In genomic region chr5:180642181-180643140, GRCh38 we compare ENCODE assay signal across 18 cellular contexts. TPM values are rescaled to one million over a fixed set of nuclear protein-coding genes. Genes with fewer than 3 reads are reported as not detected.
DNase-seq lines count a peak whose midpoint lies in the region; ATAC-seq and TF ChIP-seq lines count a peak whose summit lies in the region.
"Had no signal": no experiment of that assay in that cellular context is flagged by ENCODE, and none has a peak within 500 bp of the region (broad histone marks: within the 10 kb centered on the region; RNA-seq: fewer than 3 reads in every experiment).

No MANE protein-coding gene starts in this region.

- no peak overlapping the region for H3K4me3 ChIP-seq in trophoblast cell (ENCODE audit: low read depth, low read length)
- H3K4me3 ChIP-seq in foreskin fibroblast (ENCODE audit: low read depth in 1 of 2, low read length in 2 of 2): no peak overlapping the region
- H3K4me3 ChIP-seq: BLaER1 had no signal

- H3K79me1 ChIP-seq in trophoblast cell (ENCODE audit: low read length): no peaks in the 10 kb centered on the region

- H3K27me3 ChIP-seq in trophoblast cell (ENCODE audit: insufficient read depth, low read length): no peaks in the 10 kb centered on the region

- no peak overlapping the region for H3K4me2 ChIP-seq in trophoblast cell (ENCODE audit: low read length)
- H3K4me2 ChIP-seq: BLaER1, KMS-11 had no signal

- no peak overlapping the region for H3K23ac ChIP-seq in trophoblast cell (ENCODE audit: low read length)

- H3K4me1 ChIP-seq in trophoblast cell (ENCODE audit: control insufficient read depth in 1 of 2, insufficient read depth in 2 of 2, low read length in 2 of 2): peaks cover 0 to 3% of the 10 kb centered on the region in 2 experiments

- DNase-seq in activated CD8-positive, alpha-beta memory T cell treated with anti-CD3 and anti-CD28 coated beads, Interleukin-2, amount 50 U/mL, for 48 hours: peak; percentile 30
- no peak for DNase-seq in activated CD8-positive, alpha-beta memory T cell treated with anti-CD3 and anti-CD28 coated beads, Interleukin-2, amount 50 U/mL, for 4 hours
- DNase-seq in GM13977 (ENCODE audit: low spot score) (peak; percentile 13), endothelial cell (ENCODE audit: low spot score) (no peak), trophoblast cell (peak; percentile 90 to 92), foreskin fibroblast (no peak)
- DNase-seq in stimulated activated CD4-positive, alpha-beta T cell treated with anti-CD3 and anti-CD28 coated beads, Interleukin-2, amount 100 ng/mL, for 48 hours: no peak
- DNase-seq: CD8-positive, alpha-beta T cell; NCI-H1436; NCI-H2081; NCI-H510A; NCI-H774; RPMI8226 had no signal

- in situ Hi-C loops in GM13977 (cut with MboI; ENCODE audit: low pct_unique_long_range_greater_than_20kb, low sequenced_read_pairs, unreplicated experiment): no loop called here

- peak overlapping the region; percentile 82 for H3K27ac Mint-ChIP-seq in endothelial cell (ENCODE audit: unreplicated experiment)
- H3K27ac Mint-ChIP-seq: CD8-positive, alpha-beta T cell had no signal

- no peak overlapping the region for H4K12ac ChIP-seq in trophoblast cell (ENCODE audit: low read depth, low read length)

- no peak for ATAC-seq in GM19452 (IDR thresholded peaks at IDR 0.05; ENCODE audit: unreplicated experiment)
- ATAC-seq: CD8-positive, alpha-beta T cell had no signal

- peaks cover 32% of the 10 kb centered on the region for H3K27me3 Mint-ChIP-seq in endothelial cell (ENCODE audit: unreplicated experiment)

- peaks cover 46% of the 10 kb centered on the region for H3K36me3 Mint-ChIP-seq in endothelial cell (ENCODE audit: low read depth, unreplicated experiment)
- H3K36me3 Mint-ChIP-seq: CD8-positive, alpha-beta T cell had no signal

- no peak overlapping the region for H3K27ac ChIP-seq in trophoblast cell (ENCODE audit: low read depth, low read length)
- H3K27ac ChIP-seq: BLaER1, KMS-11 had no signal

- no peaks in the 10 kb centered on the region for H3K9me3 Mint-ChIP-seq in endothelial cell (ENCODE audit: unreplicated experiment)
- H3K9me3 Mint-ChIP-seq: CD8-positive, alpha-beta T cell had no signal

- no peak overlapping the region for H3K14ac ChIP-seq in trophoblast cell (ENCODE audit: low read length)

- no peak overlapping the region for H3K18ac ChIP-seq in trophoblast cell (ENCODE audit: low read length)

- H2AFZ ChIP-seq in trophoblast cell (ENCODE audit: insufficient read depth, low read length, poor library complexity): no peak overlapping the region

- H3K4me1 Mint-ChIP-seq in endothelial cell (ENCODE audit: unreplicated experiment): peaks cover 82% of the 10 kb centered on the region

- no peak overlapping the region for H2BK5ac ChIP-seq in trophoblast cell (ENCODE audit: low read depth, low read length, poor library complexity)

- H2AK5ac ChIP-seq in trophoblast cell (ENCODE audit: low read length): no peak overlapping the region

- no CpG with 5 or more reads among the region's 24 CpGs for WGBS in trophoblast cell (ENCODE audit: extremely low coverage, insufficient coverage, insufficient read length)

- H3K36me3 ChIP-seq in trophoblast cell (ENCODE audit: control insufficient read depth in 1 of 2, insufficient read depth in 2 of 2, low read length in 2 of 2): no peaks in the 10 kb centered on the region
- H3K36me3 ChIP-seq: BLaER1 had no signal

- no peaks in the 10 kb centered on the region for H3K79me2 ChIP-seq in trophoblast cell (ENCODE audit: control insufficient read depth, insufficient read depth, low read length, poor library complexity)

- H3K4me3 Mint-ChIP-seq in endothelial cell (ENCODE audit: unreplicated experiment): peak overlapping the region; percentile 59
- H3K4me3 Mint-ChIP-seq: CD8-positive, alpha-beta T cell had no signal

- H2BK120ac ChIP-seq in trophoblast cell (ENCODE audit: insufficient read depth, low read length, poor library complexity): no peak overlapping the region

- H3K9me3 ChIP-seq in trophoblast cell (ENCODE audit: insufficient read depth, low read depth, low read length): peaks cover 2% of the 10 kb centered on the region
- H3K9me3 ChIP-seq: BLaER1 had no signal

- no peak overlapping the region for H2BK12ac ChIP-seq in trophoblast cell (ENCODE audit: low read length)

- TF ChIP-seq CTCF in GM13977 (IDR thresholded peaks at IDR 0.05; ENCODE audit: extremely low read depth, insufficient read depth, missing control alignments) (no peak), endothelial cell (IDR thresholded peaks at IDR 0.05; ENCODE audit: unreplicated experiment) (no peak), foreskin fibroblast (IDR thresholded peaks at IDR 0.05; ENCODE audit: low read depth, low read length) (no peak)

- no peak overlapping the region for H3K9ac ChIP-seq in trophoblast cell (ENCODE audit: low read length)
- H3K9ac ChIP-seq: BLaER1, KMS-11 had no signal

- H3K4ac ChIP-seq in trophoblast cell (ENCODE audit: low read depth, low read length): no peak overlapping the region

- H4K8ac ChIP-seq in trophoblast cell (ENCODE audit: low read depth, low read length): no peak overlapping the region

- no peak overlapping the region for H4K91ac ChIP-seq in trophoblast cell (ENCODE audit: low read depth, low read length)

RNA-seq across cellular contexts. Expression of gene FLT4, which starts 6.9 kb away (rescaled TPM):
- total RNA-seq in endothelial cell (ENCODE audit: unreplicated experiment): 541 TPM
- 0.54 and 0.57 TPM in 2 replicates for polyA plus RNA-seq in trophoblast cell (2013)
- total RNA-seq: M059J had no signal

RNA-seq across cellular contexts. Expression of gene SCGB3A1, which starts 51.2 kb away (rescaled TPM):
- 5.4 TPM for total RNA-seq in endothelial cell (ENCODE audit: unreplicated experiment)
- not detected in 2 replicates for polyA plus RNA-seq in trophoblast cell (2013)
- total RNA-seq: A172; CD8-positive, alpha-beta T cell; M059J had no signal

Comparison
In these comparisons a context has a peak if more than half of its experiments do, and no peak if none do; other contexts are left out.
1. DNase-seq: peak in activated CD8-positive, alpha-beta memory T cell treated with anti-CD3 and anti-CD28 coated beads, Interleukin-2, amount 50 U/mL, for 48 hours (single experiment), GM13977 (single experiment) and trophoblast cell (2 of 2); none in activated CD8-positive, alpha-beta memory T cell treated with anti-CD3 and anti-CD28 coated beads, Interleukin-2, amount 50 U/mL, for 4 hours (single experiment), endothelial cell (single experiment), stimulated activated CD4-positive, alpha-beta T cell treated with anti-CD3 and anti-CD28 coated beads, Interleukin-2, amount 100 ng/mL, for 48 hours (0 of 2) and foreskin fibroblast (0 of 2).